10 cellular contexts compared by ENCODE assay signal in genomic region chr20:49909499-49910339, GRCh38. TPM values are rescaled to one million over a fixed set of nuclear protein-coding genes. Genes with fewer than 3 reads are reported as not detected.
DNase-seq lines count a peak whose midpoint lies in the region; ATAC-seq and TF ChIP-seq lines count a peak whose summit lies in the region.
"Had no signal": no experiment of that assay in that cellular context is flagged by ENCODE, and none has a peak within 500 bp of the region (broad histone marks: within the 10 kb centered on the region; RNA-seq: fewer than 3 reads in every experiment).

No MANE protein-coding gene starts in this region.

- in situ Hi-C loops in GM13977 (cut with MboI; ENCODE audit: low pct_unique_long_range_greater_than_20kb, low sequenced_read_pairs, unreplicated experiment): no loop called here

- no peaks in the 10 kb centered on the region for H3K27me3 Mint-ChIP-seq in activated CD4-positive, alpha-beta T cell treated with anti-CD3 and anti-CD28 coated beads, Interleukin-2, amount 10 ng/mL, durations not matched to agents 7 days and 5 days

- no peak overlapping the region for H3K4me3 Mint-ChIP-seq in activated CD4-positive, alpha-beta T cell treated with anti-CD3 and anti-CD28 coated beads, Interleukin-2, amount 10 ng/mL, durations not matched to agents 7 days and 5 days

- H3K9me3 ChIP-seq in lower lobe of right lung: no peaks in the 10 kb centered on the region
- no peaks in the 10 kb centered on the region for H3K9me3 ChIP-seq in upper lobe of right lung

- H3K27me3 ChIP-seq in lower lobe of right lung (ENCODE audit: low read depth) (no peaks in the 10 kb centered on the region), upper lobe of right lung (no peaks in the 10 kb centered on the region)

- H3K36me3 Mint-ChIP-seq in activated CD4-positive, alpha-beta T cell treated with anti-CD3 and anti-CD28 coated beads, Interleukin-2, amount 10 ng/mL, durations not matched to agents 7 days and 5 days (ENCODE audit: low read depth): peaks cover 13% of the 10 kb centered on the region

- intact Hi-C loops in lower lobe of right lung (cut with DNase I): no loop called here
- intact Hi-C loops in upper lobe of right lung (cut with DNase I): no loop called here

- peaks cover 19% of the 10 kb centered on the region for H3K4me1 Mint-ChIP-seq in activated CD4-positive, alpha-beta T cell treated with anti-CD3 and anti-CD28 coated beads, Interleukin-2, amount 10 ng/mL, durations not matched to agents 7 days and 5 days

- POLR2A ChIA-PET in activated CD4-positive, alpha-beta T cell treated with anti-CD3 and anti-CD28 coated beads, Interleukin-2, amount 10 ng/mL, durations not matched to agents 7 days and 5 days (lab: Charles Lee): no interaction called here
- POLR2A ChIA-PET in GM10248 (lab: Yijun Ruan, JAX): no interaction called here

- H3K4me3 ChIP-seq in lower lobe of right lung (no peak overlapping the region), upper lobe of right lung (no peak overlapping the region)
- H3K4me3 ChIP-seq: skin epidermis had no signal

- H3K36me3 ChIP-seq in lower lobe of right lung (peaks cover 54% of the 10 kb centered on the region), upper lobe of right lung (peaks cover 31% of the 10 kb centered on the region)

- H3K9me3 Mint-ChIP-seq in activated CD4-positive, alpha-beta T cell treated with anti-CD3 and anti-CD28 coated beads, Interleukin-2, amount 10 ng/mL, durations not matched to agents 7 days and 5 days: no peaks in the 10 kb centered on the region

- ATAC-seq in lower lobe of right lung (no peak), upper lobe of right lung (no peak), GM19467 (IDR thresholded peaks at IDR 0.05; ENCODE audit: unreplicated experiment) (no peak)

- peak; percentile 36 for TF ChIP-seq CTCF in lower lobe of right lung (IDR thresholded peaks at IDR 0.05)
- TF ChIP-seq CTCF in upper lobe of right lung (IDR thresholded peaks at IDR 0.05): peak; percentile 34
- TF ChIP-seq CTCF in GM10248 (IDR thresholded peaks at IDR 0.05; ENCODE audit: control extremely low read depth, extremely low read depth, low read depth, missing control alignments): no peak
- TF ChIP-seq CTCF in GM13977 (IDR thresholded peaks at IDR 0.05; ENCODE audit: extremely low read depth, insufficient read depth, missing control alignments): no peak

- H3K4me1 ChIP-seq in lower lobe of right lung (peaks cover 40% of the 10 kb centered on the region), upper lobe of right lung (peaks cover 18% of the 10 kb centered on the region)

- CTCF ChIA-PET in activated CD4-positive, alpha-beta T cell treated with anti-CD3 and anti-CD28 coated beads, Interleukin-2, amount 10 ng/mL, durations not matched to agents 7 days and 5 days (lab: Charles Lee): interaction anchor here (0.7 to 1.4 kb wide), 2 partner anchors 8 to 61 kb away, joined by 3 read pairs; no protein-coding TSS in a partner anchor
- CTCF ChIA-PET in GM10248 (lab: Yijun Ruan, JAX): interaction anchor here (1.5 kb wide), 1 partner anchor 27 kb away, joined by 3 read pairs; the partner anchor contains the start of gene RNF114

- H3K27ac ChIP-seq in caudate nucleus (ENCODE audit: low read depth, low read length): peak overlapping the region; percentile 68
- H3K27ac ChIP-seq in lower lobe of right lung: peak overlapping the region; percentile 62
- peak overlapping the region; percentile 24 for H3K27ac ChIP-seq in upper lobe of right lung

- no peak for DNase-seq in activated CD4-positive, alpha-beta T cell treated with anti-CD3 and anti-CD28 coated beads, Interleukin-2, amount 10 ng/mL, durations not matched to agents 7 days and 5 days
- DNase-seq in activated CD4-positive, alpha-beta T cell treated with anti-CD3 and anti-CD28 coated beads, Interleukin-2, amount 50 U/mL, for 1 hour: no peak
- DNase-seq in caudate nucleus (lab: John Stamatoyannopoulos, UW): peak in 30 of 61 donors; percentile 18 to 68 (median 40)
- DNase-seq in lower lobe of right lung: no peak
- DNase-seq in upper lobe of right lung: peak; percentile 44
- no peak for DNase-seq in GM10248 (ENCODE audit: extremely low spot score)
- no peak for DNase-seq in GM13977 (ENCODE audit: low spot score)
- DNase-seq: effector CD4-positive, alpha-beta T cell had no signal

- H3K27ac Mint-ChIP-seq in activated CD4-positive, alpha-beta T cell treated with anti-CD3 and anti-CD28 coated beads, Interleukin-2, amount 10 ng/mL, durations not matched to agents 7 days and 5 days: peak overlapping the region; percentile 54

RNA-seq across cellular contexts. Expression of gene SPATA2, which starts 5.6 kb away (rescaled TPM):
- 1 to 10 TPM; 7.4 to 8.2 TPM for total RNA-seq in activated CD4-positive, alpha-beta T cell treated with anti-CD3 and anti-CD28 coated beads, Interleukin-2, amount 10 ng/mL, durations not matched to agents 7 days and 5 days
- total RNA-seq in lower lobe of right lung (7.2 TPM), upper lobe of right lung (8.7 TPM)

RNA-seq across cellular contexts. Expression of gene RNF114, which starts 26.5 kb away (rescaled TPM):
- 10 to 100 TPM; 55.8 to 59.5 TPM for total RNA-seq in activated CD4-positive, alpha-beta T cell treated with anti-CD3 and anti-CD28 coated beads, Interleukin-2, amount 10 ng/mL, durations not matched to agents 7 days and 5 days
- total RNA-seq in lower lobe of right lung (63.0 TPM), upper lobe of right lung (74.7 TPM)

Comparison
In these comparisons a context has a peak if more than half of its experiments do, and no peak if none do; other contexts are left out.
1. CTCF ChIP-seq: peak in lower lobe of right lung (single experiment) and upper lobe of right lung (single experiment); none in GM10248 (single experiment) and GM13977 (single experiment).
2. Peak in every context shown above with its lines, with median percentiles within 50 percentile points of each other: H3K27ac ChIP-seq.